Comparison of ENCODE assay signal across 17 cellular contexts in genomic region chr20:46787986-46788762, GRCh38.
A peak's percentile ranks its signal among the peaks of the same experiment; 100 is the strongest.
DNase-seq lines count a peak whose midpoint lies in the region; TF ChIP-seq lines count a peak whose summit lies in the region.
"Had no signal": no experiment of that assay in that cellular context is flagged by ENCODE, and none has a peak within 500 bp of the region (broad histone marks: within the 10 kb centered on the region; RNA-seq: fewer than 3 reads in every experiment).

No MANE protein-coding gene starts in this region.

- no peak overlapping the region for H3K27ac Mint-ChIP-seq in chondrocyte (ENCODE audit: unreplicated experiment)
- H3K27ac Mint-ChIP-seq: T-cell had no signal

- TF ChIP-seq CTCF in chondrocyte (IDR thresholded peaks at IDR 0.05) = no peak

- H3K36me3 Mint-ChIP-seq in chondrocyte (ENCODE audit: low read depth) = no peaks in the 10 kb centered on the region
- H3K36me3 Mint-ChIP-seq: T-cell had no signal

- no peaks in the 10 kb centered on the region for H4K20me1 ChIP-seq in GM23248 (ENCODE audit: insufficient read depth)
- H4K20me1 ChIP-seq: BLaER1 treated with 17β-estradiol and CSF1 and Interleukin-3, amounts not matched to agents 10 nM and 100 nM had no signal

- H3K27ac ChIP-seq in GM23248 = no peak overlapping the region
- H3K27ac ChIP-seq: BLaER1 treated with 17β-estradiol and CSF1 and Interleukin-3, amounts not matched to agents 10 nM and 100 nM; HL-60; SK-N-MC had no signal

- H2AFZ ChIP-seq in GM23248 = peak overlapping the region; percentile 12; the same call in 1 of the 2 replicates

- no peak overlapping the region for H3K4me3 ChIP-seq in GM23248
- H3K4me3 ChIP-seq: BLaER1 treated with 17β-estradiol and CSF1 and Interleukin-3, amounts not matched to agents 10 nM and 100 nM; SK-N-MC had no signal

- H3K9me2 ChIP-seq in GM23248 (ENCODE audit: insufficient read depth) = no peaks in the 10 kb centered on the region

- H3K9me3 Mint-ChIP-seq in chondrocyte (ENCODE audit: low read depth) = peaks cover 2% of the 10 kb centered on the region
- H3K9me3 Mint-ChIP-seq: T-cell had no signal

- H3K4me1 ChIP-seq in GM23248 (ENCODE audit: insufficient read depth) = 0 out of 2 replicates have a peak, but pooled peaks cover 6% of the 10 kb centered on the region

- no peaks in the 10 kb centered on the region for H3K9me3 ChIP-seq in GM23248 (ENCODE audit: low read depth)
- H3K9me3 ChIP-seq: BLaER1 treated with 17β-estradiol and CSF1 and Interleukin-3, amounts not matched to agents 10 nM and 100 nM had no signal

- peaks cover 14% of the 10 kb centered on the region; the same call in 1 of the 2 replicates for H3K27me3 ChIP-seq in GM23248 (replicated peaks; ENCODE audit: insufficient read depth)
- H3K27me3 ChIP-seq: BLaER1 treated with 17β-estradiol and CSF1 and Interleukin-3, amounts not matched to agents 10 nM and 100 nM had no signal

- H3K4me2 ChIP-seq in GM23248 (ENCODE audit: unreplicated experiment) = no peak overlapping the region
- H3K4me2 ChIP-seq: BLaER1 treated with 17β-estradiol and CSF1 and Interleukin-3, amounts not matched to agents 10 nM and 100 nM had no signal

- peak; percentile 25 for DNase-seq in GM23248
- DNase-seq in NCI-H2227 treated with DMSO at 0.1 percent for 48 hours (lab: John Stamatoyannopoulos, UW) = peak; percentile 25
- peak; percentile 38 for DNase-seq in chondrocyte (ENCODE audit: low spot score)
- DNase-seq in retina = peak; percentile 37
- DNase-seq in stimulated activated CD4-positive, alpha-beta T cell treated with anti-CD3 and anti-CD28 coated beads, Interleukin-12 subunit alpha, Interleukin-12 subunit beta, amount 100 ng/mL, for 4 hours = no peak
- DNase-seq in ACHN = no peak
- no peak for DNase-seq in cardiac septum (ENCODE audit: low spot score)
- DNase-seq: EL, KG1, NCI-H1105, NCI-H187 treated with DMSO at 0.1 percent for 48 hours, NCI-H345, NCI-H748 treated with DMSO at 0.1 percent for 48 hours, T-cell had no signal

- H3K9ac ChIP-seq in GM23248 = no peak overlapping the region
- H3K9ac ChIP-seq: BLaER1 treated with 17β-estradiol and CSF1 and Interleukin-3, amounts not matched to agents 10 nM and 100 nM had no signal

- WGBS in GM23248 (ENCODE audit: low coverage in 1 of 2, low lambda C conversion rate in 2 of 2, missing lambda C conversion rate in 2 of 2), 2 experiments = 16% methylated on average over 21 of the region's 21 CpGs

- H3K79me2 ChIP-seq in GM23248 (ENCODE audit: insufficient read depth) = no peaks in the 10 kb centered on the region

- no peaks in the 10 kb centered on the region for H3K36me3 ChIP-seq in GM23248 (ENCODE audit: low read depth)
- H3K36me3 ChIP-seq: BLaER1 treated with 17β-estradiol and CSF1 and Interleukin-3, amounts not matched to agents 10 nM and 100 nM had no signal

- peaks cover 16% of the 10 kb centered on the region for H3K27me3 Mint-ChIP-seq in chondrocyte (ENCODE audit: low read depth)

- H3K4me1 Mint-ChIP-seq in chondrocyte (ENCODE audit: low read depth) = peaks cover 11% of the 10 kb centered on the region
- H3K4me1 Mint-ChIP-seq: T-cell had no signal

- intact Hi-C loops in cardiac septum (cut with DNase I) = no loop called here

- in situ Hi-C loops in GM23248 (cut with MboI) (no loop called here), ACHN (cut with HindIII; ENCODE audit: low pct_ligation_motif_present, low pct_unique_long_range_greater_than_20kb, low sequenced_read_pairs) (no loop called here)

- no peaks in the 10 kb centered on the region for H3F3A ChIP-seq in GM23248 (ENCODE audit: insufficient read depth)

- H3K4me3 Mint-ChIP-seq in chondrocyte (ENCODE audit: unreplicated experiment) = no peak overlapping the region
- H3K4me3 Mint-ChIP-seq: T-cell had no signal

Comparison
In these comparisons a context has a peak if more than half of its experiments do, and no peak if none do; other contexts are left out.
1. DNase-seq: peak in GM23248 (single experiment), NCI-H2227 treated with DMSO at 0.1 percent for 48 hours (single experiment), chondrocyte (single experiment) and retina (single experiment); none in stimulated activated CD4-positive, alpha-beta T cell treated with anti-CD3 and anti-CD28 coated beads, Interleukin-12 subunit alpha, Interleukin-12 subunit beta, amount 100 ng/mL, for 4 hours (single experiment), ACHN (single experiment) and cardiac septum (single experiment).